Comparison of ENCODE assay signal across 7 cellular contexts in genomic region chr3:37579181-37579580, GRCh38.
"Had no signal": no experiment of that assay in that cellular context is flagged by ENCODE, and none has a peak within 500 bp of the region (broad histone marks: within the 10 kb centered on the region; RNA-seq: fewer than 3 reads in every experiment).

No MANE protein-coding gene starts in this region.

- H3K27ac ChIP-seq: GM23248 had no signal

- FAIRE-seq: HTR-8/SVneo had no signal

- H3K36me3 ChIP-seq: HAP-1 had no signal

- H2AFZ ChIP-seq: GM23248 had no signal

- H3K9ac ChIP-seq: GM23248 had no signal

- H3K9me3 ChIP-seq: HAP-1 had no signal

- DNase-seq: GM23248, GOT3, H7, IMR-90 had no signal

- H3K4me1 ChIP-seq: HAP-1 had no signal

- ATAC-seq: HCT116 had no signal

- H3K4me3 ChIP-seq: GM23248, HAP-1 had no signal
